In genomic region chr2:71510938-71511337, GRCh38 we compare ENCODE assay signal across 17 cellular contexts.
"Had no signal": no experiment of that assay in that cellular context is flagged by ENCODE, and none has a peak within 500 bp of the region (broad histone marks: within the 10 kb centered on the region; RNA-seq: fewer than 3 reads in every experiment).

No MANE protein-coding gene starts in this region.

- H2AFZ ChIP-seq: parathyroid adenoma had no signal

- H3K36me3 ChIP-seq: suprapubic skin, thoracic aorta, tibial artery, uterus had no signal

- H3K27ac ChIP-seq: left ventricle myocardium inferior, parathyroid adenoma, right atrium auricular region, right lobe of liver, skin epidermis, suprapubic skin, thoracic aorta, tibial artery, uterus had no signal

- H3K27ac Mint-ChIP-seq: memory B cell; nephron; stimulated activated effector memory CD8-positive, alpha-beta T cell treated with anti-CD3 and anti-CD28 coated beads, Interleukin-12 subunit alpha, Interleukin-12 subunit beta, amount 100 ng/mL, for 72 hours; stimulated activated naive CD8-positive, alpha-beta T cell treated with anti-CD3 and anti-CD28 coated beads, Interleukin-15, Interleukin-2, amounts not matched to agents 100 ng/mL and 50 ng/mL, for 24 hours had no signal

- H3K4me3 ChIP-seq: left ventricle myocardium inferior, right atrium auricular region, right lobe of liver, skin epidermis, suprapubic skin, thoracic aorta, tibial artery, uterus had no signal

- H3K9ac ChIP-seq: parathyroid adenoma had no signal

- H3K4me1 Mint-ChIP-seq: memory B cell; neural crest cell; stimulated activated effector memory CD8-positive, alpha-beta T cell treated with anti-CD3 and anti-CD28 coated beads, Interleukin-12 subunit alpha, Interleukin-12 subunit beta, amount 100 ng/mL, for 72 hours had no signal

- H3K79me2 ChIP-seq: parathyroid adenoma had no signal

- DNase-seq: occipital lobe had no signal

- H3K9me3 ChIP-seq: left ventricle myocardium inferior, neutrophil, right atrium auricular region, right lobe of liver, suprapubic skin, thoracic aorta, tibial artery, uterus had no signal

- H3K4me1 ChIP-seq: right lobe of liver, suprapubic skin, tibial artery, uterus had no signal

- H3K27me3 ChIP-seq: neutrophil, right atrium auricular region, right lobe of liver, tibial artery, uterus had no signal

- H3K4me3 Mint-ChIP-seq: memory B cell; naive thymus-derived CD8-positive, alpha-beta T cell; nephron; neural crest cell; stimulated activated effector memory CD8-positive, alpha-beta T cell treated with anti-CD3 and anti-CD28 coated beads, Interleukin-12 subunit alpha, Interleukin-12 subunit beta, amount 100 ng/mL, for 72 hours; stimulated activated naive CD8-positive, alpha-beta T cell treated with anti-CD3 and anti-CD28 coated beads, Interleukin-15, Interleukin-2, amounts not matched to agents 100 ng/mL and 50 ng/mL, for 24 hours had no signal

- H3K9me3 Mint-ChIP-seq: memory B cell; naive thymus-derived CD8-positive, alpha-beta T cell; nephron; neural crest cell; stimulated activated effector memory CD8-positive, alpha-beta T cell treated with anti-CD3 and anti-CD28 coated beads, Interleukin-12 subunit alpha, Interleukin-12 subunit beta, amount 100 ng/mL, for 72 hours; stimulated activated naive CD8-positive, alpha-beta T cell treated with anti-CD3 and anti-CD28 coated beads, Interleukin-15, Interleukin-2, amounts not matched to agents 100 ng/mL and 50 ng/mL, for 24 hours had no signal

- H3K27me3 Mint-ChIP-seq: memory B cell; stimulated activated naive CD8-positive, alpha-beta T cell treated with anti-CD3 and anti-CD28 coated beads, Interleukin-15, Interleukin-2, amounts not matched to agents 100 ng/mL and 50 ng/mL, for 24 hours had no signal

- H3K36me3 Mint-ChIP-seq: memory B cell; naive thymus-derived CD8-positive, alpha-beta T cell; stimulated activated effector memory CD8-positive, alpha-beta T cell treated with anti-CD3 and anti-CD28 coated beads, Interleukin-12 subunit alpha, Interleukin-12 subunit beta, amount 100 ng/mL, for 72 hours had no signal
